Comparison of ENCODE assay signal across 21 cellular contexts in the genomic region with DNA sequence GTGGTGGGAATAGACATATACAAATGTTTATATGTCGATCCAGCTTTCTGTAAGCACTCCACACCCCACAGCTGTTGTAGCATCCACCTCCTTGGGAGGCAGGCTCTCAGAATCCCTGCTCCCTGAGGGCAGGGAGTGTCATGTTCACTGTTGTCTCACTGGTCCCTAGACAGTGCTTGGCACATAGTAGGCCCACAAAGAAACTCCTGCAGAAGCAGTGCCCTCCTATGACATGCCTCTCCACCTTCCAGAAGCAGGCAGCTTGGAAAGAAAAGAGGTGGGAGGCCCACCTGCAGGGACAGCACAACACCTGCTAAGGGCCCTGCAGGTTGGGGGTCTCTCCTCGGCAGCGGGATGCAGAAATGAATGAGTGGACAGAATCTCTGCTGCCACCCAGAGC. TPM values are rescaled to one million over a fixed set of nuclear protein-coding genes. Genes with fewer than 3 reads are reported as not detected.
"Had no signal": no experiment of that assay in that cellular context is flagged by ENCODE, and none has a peak within 500 bp of the region (broad histone marks: within the 10 kb centered on the region; RNA-seq: fewer than 3 reads in every experiment).

No MANE protein-coding gene starts in this region.

- ATAC-seq: heart left ventricle; left lung; mucosa of descending colon; naive thymus-derived CD8-positive, alpha-beta T cell had no signal

- H3K27me3 Mint-ChIP-seq: naive thymus-derived CD8-positive, alpha-beta T cell had no signal

- H3K27me3 ChIP-seq: heart left ventricle, left lung, ovary, right atrium auricular region had no signal

- H3K27ac Mint-ChIP-seq: endodermal cell had no signal

- H3K9me3 ChIP-seq: heart left ventricle, left lung, mucosa of descending colon, ovary, right atrium auricular region had no signal

- H3K27ac ChIP-seq: coronary artery, heart left ventricle, left lung, ovary, right atrium auricular region had no signal

- H3K36me3 Mint-ChIP-seq: naive thymus-derived CD8-positive, alpha-beta T cell had no signal

- DNase-seq: effector CD4-positive, alpha-beta T cell; endodermal cell; heart left ventricle; hypothalamus; islet precursor cell; left lung; mucosa of descending colon; naive thymus-derived CD8-positive, alpha-beta T cell; nucleus accumbens; small intestine; stimulated activated CD4-positive, alpha-beta T cell treated with anti-CD3 and anti-CD28 coated beads, Interleukin-12 subunit alpha, Interleukin-12 subunit beta, amount 100 ng/mL, for 4 hours; stimulated activated naive CD4-positive, alpha-beta T cell treated with Interleukin-2 at 50 U/mL for 16 hours; trophoblast cell had no signal

- H3K9me3 Mint-ChIP-seq: endodermal cell; naive thymus-derived CD8-positive, alpha-beta T cell; neural crest cell had no signal

- H3K4me3 Mint-ChIP-seq: endodermal cell; naive thymus-derived CD8-positive, alpha-beta T cell; neural crest cell had no signal

- H3K36me3 ChIP-seq: heart left ventricle, ovary, right atrium auricular region had no signal

- H3K4me3 ChIP-seq: coronary artery, heart left ventricle, left lung, lung, mucosa of descending colon, ovary, right atrium auricular region had no signal

- FAIRE-seq: frontal cortex, small intestine had no signal

- H3K4me1 Mint-ChIP-seq: endodermal cell had no signal

RNA-seq across cellular contexts. Expression of gene TIGD3, which starts 51.0 kb away (rescaled TPM):
- total RNA-seq: mesenteric fat pad, posterior vena cava had no signal
